In genomic region chr2:199739413-199740110, GRCh38 we compare ENCODE assay signal across 8 cellular contexts.
DNase-seq lines count a peak whose midpoint lies in the region; ATAC-seq and TF ChIP-seq lines count a peak whose summit lies in the region.

No MANE protein-coding gene starts in this region.

- no peak overlapping the region for H3K27ac Mint-ChIP-seq in nephron progenitor cell

- ATAC-seq in HG02884 (IDR thresholded peaks at IDR 0.05; ENCODE audit: unreplicated experiment), result peak; percentile 75
- peak; percentile 57 for ATAC-seq in stimulated activated naive CD8-positive, alpha-beta T cell treated with anti-CD3 and anti-CD28 coated beads, Interleukin-15, Interleukin-2, amounts not matched to agents 100 U/mL and 50 U/mL, for 24 hours

- H3K36me3 Mint-ChIP-seq in nephron progenitor cell (ENCODE audit: low read depth), result no peaks in the 10 kb centered on the region

- H2AFZ ChIP-seq in fibroblast of lung (ENCODE audit: low read length), result no peak overlapping the region

- H3K27me3 ChIP-seq in NT2/D1 (ENCODE audit: insufficient read depth, insufficient read length) (no peaks in the 10 kb centered on the region), fibroblast of lung (ENCODE audit: control insufficient read depth, insufficient read depth, low read length) (peaks cover 2% of the 10 kb centered on the region)

- H3K4me1 ChIP-seq in NT2/D1 (ENCODE audit: insufficient read depth, insufficient read length) (no peaks in the 10 kb centered on the region), fibroblast of lung (ENCODE audit: control insufficient read depth, extremely low read depth, insufficient read depth, low read length) (peaks cover 2% of the 10 kb centered on the region)

- H3K9me3 Mint-ChIP-seq in nephron progenitor cell, result no peaks in the 10 kb centered on the region

- H3K4me2 ChIP-seq in fibroblast of lung (ENCODE audit: extremely low read depth, insufficient read depth, low read length), result no peak overlapping the region

- H3K4me3 Mint-ChIP-seq in nephron progenitor cell, result no peak overlapping the region

- H3K27me3 Mint-ChIP-seq in nephron progenitor cell (ENCODE audit: low read depth, poor library complexity), result no peaks in the 10 kb centered on the region

- H3K4me3 ChIP-seq in GM12864 (ENCODE audit: low read depth, low read length) (no peak overlapping the region), NT2/D1 (ENCODE audit: insufficient read length, low read depth) (no peak overlapping the region), fibroblast of lung (replicated peaks in 1 of 4; ENCODE audit: control extremely low read depth in 1 of 4, insufficient read depth in 1 of 4, low read depth in 3 of 4, low read length in 4 of 4) (no peak overlapping the region)

- no peak overlapping the region for H3K9ac ChIP-seq in NT2/D1 (ENCODE audit: insufficient read length, low read depth)
- no peak overlapping the region for H3K9ac ChIP-seq in fibroblast of lung (ENCODE audit: insufficient read depth, low read length)

- H3K27ac ChIP-seq in fibroblast of lung (ENCODE audit: insufficient read depth, low read length), result no peak overlapping the region

- peaks cover 25% of the 10 kb centered on the region for H3K4me1 Mint-ChIP-seq in nephron progenitor cell

- DNase-seq in GM12864 (ENCODE audit: low read depth), result peak; percentile 5
- DNase-seq in NT2/D1 (ENCODE audit: low read depth, low spot score), result peak; percentile 66
- peak; percentile 53 for DNase-seq in activated T-cell treated with anti-CD3 and anti-CD28 coated beads for 48 hours (ENCODE audit: low read depth)
- DNase-seq in fibroblast of lung (ENCODE audit: low read depth in 2 of 2), result peak; percentile 38 to 74
- peak; percentile 87 for DNase-seq in nephron progenitor cell
- DNase-seq in stimulated activated naive CD8-positive, alpha-beta T cell treated with anti-CD3 and anti-CD28 coated beads, Interleukin-15, Interleukin-2, amounts not matched to agents 100 U/mL and 50 U/mL, for 24 hours, result peak; percentile 76
- no peak for DNase-seq in DMS153 (lab: John Stamatoyannopoulos, UW)

- H3K9me3 ChIP-seq in NT2/D1 (ENCODE audit: insufficient read depth, low read length) (no peaks in the 10 kb centered on the region), fibroblast of lung (ENCODE audit: control insufficient read depth, insufficient read depth, low read depth, low read length) (no peaks in the 10 kb centered on the region)

- no peaks in the 10 kb centered on the region for H4K20me1 ChIP-seq in fibroblast of lung (ENCODE audit: control insufficient read depth, extremely low read depth, insufficient read depth, low read length)

- H3K36me3 ChIP-seq in NT2/D1 (ENCODE audit: insufficient read depth, insufficient read length, low read length) (no peaks in the 10 kb centered on the region), fibroblast of lung (ENCODE audit: control insufficient read depth, insufficient read depth, low read length) (no peaks in the 10 kb centered on the region)

- peak; percentile 77 for TF ChIP-seq CTCF in GM12864 (IDR thresholded peaks at IDR 0.05; ENCODE audit: low read depth, low read length, missing control alignments)
- TF ChIP-seq CTCF in fibroblast of lung (conservative IDR thresholded peaks at IDR 0.05 in 1 of 2, IDR thresholded peaks at IDR 0.05 in 1 of 2; ENCODE audit: low read depth in 1 of 2, low read length in 2 of 2), result peak; percentile 82 to 85
- peak; percentile 95 for TF ChIP-seq CTCF in nephron progenitor cell (IDR thresholded peaks at IDR 0.05)

- H3K79me2 ChIP-seq in fibroblast of lung (ENCODE audit: control insufficient read depth, insufficient read depth, low read length), result no peaks in the 10 kb centered on the region
